Comparison of ENCODE assay signal across 20 cellular contexts in the genomic region with DNA sequence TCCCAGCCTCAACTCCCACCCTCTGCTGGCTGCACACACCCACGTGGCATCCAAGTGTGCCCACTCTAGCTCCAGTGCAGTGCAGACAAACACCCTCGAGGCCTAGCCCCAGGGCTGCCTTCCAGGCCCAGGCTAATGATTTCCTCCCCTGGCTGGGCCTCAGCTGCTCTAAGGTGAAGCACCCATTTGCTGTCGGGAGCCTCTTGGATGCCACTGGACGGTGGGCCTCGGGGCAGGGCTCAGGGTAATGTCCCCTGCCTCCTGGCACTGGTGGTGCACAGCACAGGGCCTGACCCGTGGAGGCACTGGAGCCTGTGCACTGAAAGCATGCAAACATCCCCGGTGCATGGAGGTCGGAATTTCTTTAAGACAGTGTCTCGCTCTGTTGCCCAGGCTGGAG.
"Had no signal": no experiment of that assay in that cellular context is flagged by ENCODE, and none has a peak within 500 bp of the region (broad histone marks: within the 10 kb centered on the region; RNA-seq: fewer than 3 reads in every experiment).

No MANE protein-coding gene starts in this region.

- DNase-seq: IMR-90, Karpas-422, KG1, MG63, NCI-H1092, NCI-H1105 treated with DMSO at 0.1 percent for 48 hours, NCI-H1417 treated with DMSO at 0.1 percent for 48 hours, NCI-H187, NCI-H2029, NCI-H2081 treated with DMSO at 0.1 percent for 48 hours, NCI-H2171, NCI-H226, NCI-H446, NCI-H510A, NCI-H69, NCI-H774, RPMI8226, SHP77, SK-N-SH had no signal

- ATAC-seq: HepG2 had no signal

- H3K27me3 ChIP-seq: MG63 had no signal

- H3K36me3 ChIP-seq: MG63 had no signal

- H3K4me3 ChIP-seq: MG63 had no signal

- H3K9me3 ChIP-seq: MG63, SK-N-SH had no signal
